ENCODE assay signal across 24 cellular contexts in genomic region chr17:31323551-31323950, GRCh38. TPM values are rescaled to one million over a fixed set of nuclear protein-coding genes. Genes with fewer than 3 reads are reported as not detected.
DNase-seq lines count a peak whose midpoint lies in the region; ATAC-seq, FAIRE-seq and TF ChIP-seq lines count a peak whose summit lies in the region.
"Had no signal": no experiment of that assay in that cellular context is flagged by ENCODE, and none has a peak within 500 bp of the region (broad histone marks: within the 10 kb centered on the region; RNA-seq: fewer than 3 reads in every experiment).

No MANE protein-coding gene starts in this region.

- no peak for ATAC-seq in CD4-positive, CD25-positive, alpha-beta regulatory T cell (ENCODE audit: low read depth in 2 of 2)

- H3K9me3 ChIP-seq in CD4-positive, CD25-positive, alpha-beta regulatory T cell (ENCODE audit: control insufficient read depth in 2 of 2, low read length in 2 of 2): no peaks in the 10 kb centered on the region
- H3K9me3 ChIP-seq: BE2C, sigmoid colon, SJCRH30, stomach had no signal

- H3K27ac Mint-ChIP-seq in CD4-positive, CD25-positive, alpha-beta regulatory T cell: peak overlapping the region; percentile 7 to 83 (median 12)
- peak overlapping the region; percentile 10 for H3K27ac Mint-ChIP-seq in dendritic cell treated with granulocyte-macrophage colony-stimulating factor and Interleukin-4, amounts not matched to agents 40 ng/mL and 50 ng/mL, for 4 days
- H3K27ac Mint-ChIP-seq: type B pancreatic cell had no signal

- no peak for TF ChIP-seq CTCF in GM13976 (IDR thresholded peaks at IDR 0.05; ENCODE audit: borderline replicate concordance, control extremely low read depth, extremely low read depth, insufficient read depth, missing control alignments)

- no peak for DNase-seq in CD4-positive, CD25-positive, alpha-beta regulatory T cell
- DNase-seq in RPMI8226 (peak; percentile 72), NCI-H82 (lab: John Stamatoyannopoulos, UW) (no peak), germinal center (ENCODE audit: low spot score) (no peak), GM13976 (ENCODE audit: low spot score) (no peak)
- DNase-seq in stimulated activated CD4-positive, alpha-beta T cell treated with anti-CD3 and anti-CD28 coated beads, Interleukin-2, amount 100 ng/mL, for 48 hours: no peak
- DNase-seq: activated CD4-positive, CD25-positive, alpha-beta regulatory T cell treated with anti-CD3 and anti-CD28 coated beads, Interleukin-2, amount 50 U/mL, for 72 hours; BE2C; foreskin fibroblast; GF-D8; mammary epithelial cell; NCI-H1436; NCI-H2171; sigmoid colon; SJCRH30; stomach; T-helper 9 cell had no signal

- in situ Hi-C loops in GM13976 (cut with MboI; ENCODE audit: low sequenced_read_pairs, unreplicated experiment): no loop called here

- no peaks in the 10 kb centered on the region for H3K27me3 ChIP-seq in CD4-positive, CD25-positive, alpha-beta regulatory T cell (ENCODE audit: control insufficient read depth, insufficient read depth, low read length)
- H3K27me3 ChIP-seq: BE2C, sigmoid colon, SJCRH30, stomach had no signal

- FAIRE-seq in A204.1 (lab: Jason Lieb, UNC): peak; percentile 48
- FAIRE-seq: H54 had no signal

- H3K4me1 Mint-ChIP-seq in CD4-positive, CD25-positive, alpha-beta regulatory T cell: peaks cover 11 to 37% (median 25%) of the 10 kb centered on the region in 4 donors
- H3K4me1 Mint-ChIP-seq in dendritic cell treated with granulocyte-macrophage colony-stimulating factor and Interleukin-4, amounts not matched to agents 40 ng/mL and 50 ng/mL, for 4 days (ENCODE audit: low read depth): peaks cover 17% of the 10 kb centered on the region

- peaks cover 0 to 1% (median 0%) of the 10 kb centered on the region in 7 donors for H3K9me3 Mint-ChIP-seq in CD4-positive, CD25-positive, alpha-beta regulatory T cell
- H3K9me3 Mint-ChIP-seq in dendritic cell treated with granulocyte-macrophage colony-stimulating factor and Interleukin-4, amounts not matched to agents 40 ng/mL and 50 ng/mL, for 4 days: no peaks in the 10 kb centered on the region
- H3K9me3 Mint-ChIP-seq: type B pancreatic cell had no signal

- peak overlapping the region in 2 of 4 donors; percentile 51 to 82 for H3K4me3 Mint-ChIP-seq in CD4-positive, CD25-positive, alpha-beta regulatory T cell
- no peak overlapping the region for H3K4me3 Mint-ChIP-seq in dendritic cell treated with granulocyte-macrophage colony-stimulating factor and Interleukin-4, amounts not matched to agents 40 ng/mL and 50 ng/mL, for 4 days
- H3K4me3 Mint-ChIP-seq: type B pancreatic cell had no signal

- H3K36me3 ChIP-seq in CD4-positive, CD25-positive, alpha-beta regulatory T cell (ENCODE audit: control insufficient read depth, insufficient read depth, low read length): peaks cover 21% of the 10 kb centered on the region
- H3K36me3 ChIP-seq: BE2C had no signal

- H3K4me1 ChIP-seq in CD4-positive, CD25-positive, alpha-beta regulatory T cell (ENCODE audit: control insufficient read depth, insufficient read depth, low read length, poor library complexity, severe bottlenecking): peaks cover 24% of the 10 kb centered on the region
- H3K4me1 ChIP-seq: BE2C, parathyroid adenoma, sigmoid colon, stomach had no signal

- no peak overlapping the region for H3K4me3 ChIP-seq in CD4-positive, CD25-positive, alpha-beta regulatory T cell (ENCODE audit: low read depth, low read length)
- H3K4me3 ChIP-seq: sigmoid colon, SJCRH30, stomach had no signal

- peaks cover 5% of the 10 kb centered on the region for H3K27me3 Mint-ChIP-seq in CD4-positive, CD25-positive, alpha-beta regulatory T cell
- H3K27me3 Mint-ChIP-seq in dendritic cell treated with granulocyte-macrophage colony-stimulating factor and Interleukin-4, amounts not matched to agents 40 ng/mL and 50 ng/mL, for 4 days: no peaks in the 10 kb centered on the region
- H3K27me3 Mint-ChIP-seq: type B pancreatic cell had no signal

- peak overlapping the region; percentile 92 for H3K27ac ChIP-seq in CD4-positive, CD25-positive, alpha-beta regulatory T cell (ENCODE audit: insufficient read depth, low read length, poor library complexity, severe bottlenecking)
- H3K27ac ChIP-seq: parathyroid adenoma, sigmoid colon, SJCRH30, stomach had no signal

- peaks cover 23% of the 10 kb centered on the region for H3K36me3 Mint-ChIP-seq in CD4-positive, CD25-positive, alpha-beta regulatory T cell
- H3K36me3 Mint-ChIP-seq in dendritic cell treated with granulocyte-macrophage colony-stimulating factor and Interleukin-4, amounts not matched to agents 40 ng/mL and 50 ng/mL, for 4 days (ENCODE audit: low read depth): peaks cover 35% of the 10 kb centered on the region

- intact Hi-C loops in dendritic cell treated with granulocyte-macrophage colony-stimulating factor and Interleukin-4, amounts not matched to agents 40 ng/mL and 50 ng/mL, for 4 days (cut with micrococcal nuclease): loop anchor here (5.0 kb wide), 2 partner anchors 49 to 371 kb away; no protein-coding TSS in a partner anchor

RNA-seq across cellular contexts. Expression of gene EVI2A, which starts 2.1 kb away (rescaled TPM):
- 77.4 TPM for total RNA-seq in CD4-positive, CD25-positive, alpha-beta regulatory T cell
- 100 to 1,000 TPM in 1 of 4 donors, 10 to 100 TPM in 3; 47.5 to 111 (median 64.7) TPM for polyA plus RNA-seq in CD4-positive, CD25-positive, alpha-beta regulatory T cell
- total RNA-seq: kidney epithelial cell had no signal

RNA-seq across cellular contexts. Expression of gene EVI2B, which starts 9.7 kb away (rescaled TPM):
- total RNA-seq in CD4-positive, CD25-positive, alpha-beta regulatory T cell: 132 TPM
- 100 to 1,000 TPM in 3 of 4 donors, 10 to 100 TPM in 1; 83.8 to 106 (median 102) TPM for polyA plus RNA-seq in CD4-positive, CD25-positive, alpha-beta regulatory T cell
- total RNA-seq: kidney epithelial cell, SJCRH30 had no signal

RNA-seq across cellular contexts. Expression of gene OMG, which starts 26.5 kb away (rescaled TPM):
- total RNA-seq in CD4-positive, CD25-positive, alpha-beta regulatory T cell: 1.3 TPM
- under 1 TPM in 2 of 4 donors, not detected in 2; 0.15 to 0.33 TPM for polyA plus RNA-seq in CD4-positive, CD25-positive, alpha-beta regulatory T cell
- total RNA-seq: kidney epithelial cell, M059J, SJCRH30 had no signal
- polyA plus RNA-seq: mammary epithelial cell had no signal
